10 cellular contexts compared by ENCODE assay signal in genomic region chr11:71331631-71332030, GRCh38.
"Had no signal": no experiment of that assay in that cellular context is flagged by ENCODE, and none has a peak within 500 bp of the region (broad histone marks: within the 10 kb centered on the region; RNA-seq: fewer than 3 reads in every experiment).

No MANE protein-coding gene starts in this region.

- FAIRE-seq: colon had no signal

- ATAC-seq: effector memory CD8-positive, alpha-beta T cell; foreskin keratinocyte; mucosa of descending colon; naive thymus-derived CD8-positive, alpha-beta T cell; psoas muscle; stimulated activated naive CD8-positive, alpha-beta T cell treated with anti-CD3 and anti-CD28 coated beads, Interleukin-15, Interleukin-2, amounts not matched to agents 100 U/mL and 50 U/mL, for 24 hours had no signal

- DNase-seq: effector memory CD8-positive, alpha-beta T cell; foreskin keratinocyte; kidney glomerular epithelial cell; mucosa of descending colon; occipital lobe; stimulated activated CD4-positive, alpha-beta T cell treated with anti-CD3 and anti-CD28 coated beads, Interleukin-12 subunit alpha, Interleukin-12 subunit beta, amount 100 ng/mL, for 4 hours; stimulated activated naive CD8-positive, alpha-beta T cell treated with anti-CD3 and anti-CD28 coated beads, Interleukin-15, Interleukin-2, amounts not matched to agents 100 U/mL and 50 U/mL, for 24 hours had no signal
